34 cellular contexts compared by ENCODE assay signal in genomic region chr20:5670137-5670536, GRCh38.
"Had no signal": no experiment of that assay in that cellular context is flagged by ENCODE, and none has a peak within 500 bp of the region (broad histone marks: within the 10 kb centered on the region; RNA-seq: fewer than 3 reads in every experiment).

No MANE protein-coding gene starts in this region.

- H3K9me3 Mint-ChIP-seq: endodermal cell; immature natural killer cell; naive B cell; nephron progenitor cell; T-helper 2 cell treated with Interferon-gamma antibody and Interleukin-4, amounts not matched to agents 5 μg/mL and 100 μg/mL, for 36 hours had no signal

- H3K9ac ChIP-seq: parathyroid adenoma had no signal

- H3K4me1 ChIP-seq: parathyroid adenoma, psoas muscle, tibial artery had no signal

- H3K36me3 Mint-ChIP-seq: immature natural killer cell, naive B cell had no signal

- H2AFZ ChIP-seq: parathyroid adenoma had no signal

- H3K27ac Mint-ChIP-seq: endodermal cell; immature natural killer cell; nephron progenitor cell; T-helper 2 cell treated with Interferon-gamma antibody and Interleukin-4, amounts not matched to agents 5 μg/mL and 100 μg/mL, for 36 hours had no signal

- H3K9me3 ChIP-seq: psoas muscle, suprapubic skin, tibial artery, upper lobe of right lung had no signal

- H3K27me3 ChIP-seq: brain microvascular endothelial cell, suprapubic skin, tibial artery, upper lobe of right lung had no signal

- ATAC-seq: esophagus mucosa, left colon, psoas muscle, upper lobe of right lung had no signal

- DNase-seq: activated CD4-positive, alpha-beta T cell treated with anti-CD3 and anti-CD28 coated beads for 4 hours; activated CD4-positive, alpha-beta T cell treated with anti-CD3 and anti-CD28 coated beads, Interleukin-2, amount 50 U/mL, for 4 hours; activated CD8-positive, alpha-beta memory T cell treated with anti-CD3 and anti-CD28 coated beads for 24 hours; activated effector memory CD4-positive, alpha-beta T cell treated with Interleukin-2 at 50 U/mL for 16 hours; activated naive CD4-positive, alpha-beta T cell treated with Interleukin-2 at 50 U/mL for 16 hours; amniotic stem cell; brain microvascular endothelial cell; cortex of kidney; endodermal cell; foreskin fibroblast; head of caudate nucleus; hippocampal formation; immature natural killer cell; kidney; left colon; mammary epithelial cell; naive B cell; nephron progenitor cell; nucleus accumbens; psoas muscle; stimulated activated CD4-positive, alpha-beta T cell treated with anti-CD3 and anti-CD28 coated beads, Interleukin-1b, Interleukin-23, amount 100 ng/mL, for 48 hours; stimulated activated CD4-positive, alpha-beta T cell treated with anti-CD3 and anti-CD28 coated beads, Interleukin-4, amount 100 ng/mL, for 4 hours; stimulated activated CD8-positive, alpha-beta memory T cell treated with anti-CD3 and anti-CD28 coated beads, Interleukin-4, amount 100 ng/mL, for 48 hours; stimulated activated naive CD4-positive, alpha-beta T cell; tibial artery; upper lobe of right lung had no signal

- H3K27ac ChIP-seq: brain microvascular endothelial cell, parathyroid adenoma, psoas muscle, suprapubic skin, tibial artery, VCaP had no signal

- H3K4me2 ChIP-seq: smooth muscle cell had no signal

- H3K4me3 Mint-ChIP-seq: endodermal cell; immature natural killer cell; naive B cell; nephron progenitor cell; T-helper 2 cell treated with Interferon-gamma antibody and Interleukin-4, amounts not matched to agents 5 μg/mL and 100 μg/mL, for 36 hours had no signal

- H3K4me1 Mint-ChIP-seq: immature natural killer cell, nephron progenitor cell had no signal

- FAIRE-seq: astrocyte, kidney, TTC549 had no signal

- H3K36me3 ChIP-seq: brain microvascular endothelial cell, suprapubic skin, tibial artery, upper lobe of right lung had no signal

- H3K4me3 ChIP-seq: psoas muscle, smooth muscle cell, suprapubic skin, tibial artery, upper lobe of right lung had no signal

- H3K79me2 ChIP-seq: parathyroid adenoma had no signal

- H3K27me3 Mint-ChIP-seq: naive B cell had no signal
